8 cellular contexts compared by ENCODE assay signal in genomic region chr22:20741634-20742581, GRCh38. TPM values are rescaled to one million over a fixed set of nuclear protein-coding genes. Genes with fewer than 3 reads are reported as not detected.
DNase-seq lines count a peak whose midpoint lies in the region; ATAC-seq, FAIRE-seq and TF ChIP-seq lines count a peak whose summit lies in the region.

No MANE protein-coding gene starts in this region.

- H3K4me1 ChIP-seq in endothelial cell of umbilical vein (ENCODE audit: control insufficient read depth, extremely low read depth, insufficient read depth, low read length) (peaks cover 3% of the 10 kb centered on the region), osteoblast (ENCODE audit: insufficient read depth, low read length) (no peaks in the 10 kb centered on the region)

- peaks cover 4 to 6% of the 10 kb centered on the region in 2 experiments for H3K36me3 ChIP-seq in endothelial cell of umbilical vein (ENCODE audit: control insufficient read depth in 2 of 2, extremely low read depth in 1 of 2, insufficient read depth in 2 of 2, low read length in 2 of 2)
- peaks cover 44% of the 10 kb centered on the region for H3K36me3 ChIP-seq in osteoblast (ENCODE audit: insufficient read depth, low read length)

- dilution Hi-C loops in endothelial cell of umbilical vein (cut with MboI; ENCODE audit: extremely low pct_ligation_motif_present, low sequenced_read_pairs), result no loop called here

- no peak overlapping the region for H3K4me2 ChIP-seq in endothelial cell of umbilical vein (ENCODE audit: insufficient read depth, low read length)
- H3K4me2 ChIP-seq in osteoblast (ENCODE audit: insufficient read depth, low read length), result no peak overlapping the region

- intact Hi-C loops in endothelial cell of umbilical vein (cut with micrococcal nuclease), result loop anchor here (1.0 kb wide), 1 partner anchor 136 kb away; no protein-coding TSS in a partner anchor

- H3K9me3 ChIP-seq in endothelial cell of umbilical vein (replicated peaks; ENCODE audit: control insufficient read depth, insufficient read depth, low read length), result no peaks in the 10 kb centered on the region
- H3K9me3 ChIP-seq in osteoblast (ENCODE audit: low read depth, low read length), result peaks cover 4% of the 10 kb centered on the region

- DNase-seq in NCI-H446 (lab: John Stamatoyannopoulos, UW), result peak; percentile 2 to 46
- DNase-seq in NCI-H446 treated with DMSO at 0.1 percent for 48 hours (lab: John Stamatoyannopoulos, UW), result no peak
- peak; percentile 24 for DNase-seq in LoVo (ENCODE audit: low spot score)
- peak; percentile 19 to 48 for DNase-seq in activated CD4-positive, alpha-beta T cell treated with anti-CD3 and anti-CD28 coated beads for 4 hours
- peak; percentile 34 for DNase-seq in endothelial cell of umbilical vein (ENCODE audit: low read depth, low spot score)
- peak; percentile 72 for DNase-seq in osteoblast (ENCODE audit: insufficient read length, low spot score, missing footprints)

- H3K27me3 ChIP-seq in endothelial cell of umbilical vein (ENCODE audit: control insufficient read depth in 2 of 2, insufficient read depth in 2 of 2, low read length in 2 of 2) (no peaks in the 10 kb centered on the region), osteoblast (ENCODE audit: insufficient read depth, low read length) (no peaks in the 10 kb centered on the region)

- no peaks in the 10 kb centered on the region for H3K79me2 ChIP-seq in endothelial cell of umbilical vein (ENCODE audit: control insufficient read depth, insufficient read depth, low read length)
- no peaks in the 10 kb centered on the region for H3K79me2 ChIP-seq in osteoblast (ENCODE audit: insufficient read depth, low read length)

- peak; percentile 81 for FAIRE-seq in endothelial cell of umbilical vein (lab: Jason Lieb, UNC)

- CTCF ChIA-PET in endothelial cell of umbilical vein (lab: Charles Lee), result interaction anchor here (0.7 to 3.5 kb wide), 18 partner anchors 10 to 324 kb away, joined by 3 to 26 read pairs (median 4); no protein-coding TSS in a partner anchor

- POLR2A ChIA-PET in endothelial cell of umbilical vein (lab: Charles Lee), result no interaction called here

- ATAC-seq in HG02610 (IDR thresholded peaks at IDR 0.05; ENCODE audit: unreplicated experiment) (no peak), HG03139 (IDR thresholded peaks at IDR 0.05; ENCODE audit: unreplicated experiment) (no peak)

- H3K9ac ChIP-seq in endothelial cell of umbilical vein (replicated peaks; ENCODE audit: extremely low read depth, insufficient read depth, low read length), result no peak overlapping the region

- no peak for TF ChIP-seq POLR2A in endothelial cell of umbilical vein (IDR thresholded peaks at IDR 0.05; ENCODE audit: low read depth, low read length)

- no peak overlapping the region for H3K27ac ChIP-seq in endothelial cell of umbilical vein (ENCODE audit: insufficient read depth, low read depth, low read length)
- H3K27ac ChIP-seq in osteoblast (ENCODE audit: low read depth, low read length), result no peak overlapping the region

- no TSS peak for BruUV-seq in endothelial cell of umbilical vein (replicated peaks; lab: Mats Ljungman, UMichigan)

- no peak overlapping the region for H3K4me3 ChIP-seq in endothelial cell of umbilical vein (replicated peaks in 1 of 3; ENCODE audit: insufficient read depth in 1 of 3, low read depth in 1 of 3, low read length in 3 of 3)
- no peak overlapping the region for H3K4me3 ChIP-seq in osteoblast (ENCODE audit: insufficient read depth, low read length)

- H2AFZ ChIP-seq in endothelial cell of umbilical vein (ENCODE audit: low read depth, low read length), result no peak overlapping the region
- no peak overlapping the region for H2AFZ ChIP-seq in osteoblast (ENCODE audit: low read length)

- H4K20me1 ChIP-seq in endothelial cell of umbilical vein (replicated peaks; ENCODE audit: control insufficient read depth, extremely low read depth, insufficient read depth, low read length) (no peaks in the 10 kb centered on the region), osteoblast (ENCODE audit: insufficient read depth, low read length) (no peaks in the 10 kb centered on the region)

- TF ChIP-seq CTCF in endothelial cell of umbilical vein (IDR thresholded peaks at IDR 0.05; ENCODE audit: extremely low read depth in 1 of 2, insufficient read depth in 1 of 2, low read depth in 1 of 2, low read length in 2 of 2) (peak; percentile 63 to 67), osteoblast (IDR thresholded peaks at IDR 0.05; ENCODE audit: extremely low read depth, low read depth, low read length) (peak; percentile 55)

- no peaks in the 10 kb centered on the region for H3K9me1 ChIP-seq in endothelial cell of umbilical vein (replicated peaks; ENCODE audit: control insufficient read depth, extremely low read depth, insufficient read depth, low read length)

TF ChIP-seq in endothelial cell of umbilical vein, 7 proteins besides CTCF, POLR2A, EP300 and RAD21:
- no peak for TF ChIP-seq EZH2 (IDR thresholded peaks at IDR 0.05; ENCODE audit: borderline replicate concordance, low read depth, low read length, severe bottlenecking)
- no peak for TF ChIP-seq GATA2 (IDR thresholded peaks at IDR 0.05; ENCODE audit: insufficient read depth, insufficient read length, low read depth, low read length)
- TF ChIP-seq MYC (IDR thresholded peaks at IDR 0.05; ENCODE audit: low read depth, low read length), result no peak
- no peak for TF ChIP-seq POLR2AphosphoS5 (IDR thresholded peaks at IDR 0.05; ENCODE audit: insufficient read depth, low read depth, low read length)
- no peak for TF ChIP-seq MAX (IDR thresholded peaks at IDR 0.05; ENCODE audit: insufficient read depth, insufficient read length)
- TF ChIP-seq FOS (IDR thresholded peaks at IDR 0.05; ENCODE audit: borderline replicate concordance, insufficient read depth, low read length), result no peak

RNA-seq across cellular contexts. Expression of gene SERPIND1, which starts 32.0 kb away (rescaled TPM):
- total RNA-seq in endothelial cell of umbilical vein (0.25 and 1.8 TPM in 2 replicates), osteoblast (not detected in 2 replicates)
- 0.72 and 0.94 TPM in 2 replicates for polyA plus RNA-seq in endothelial cell of umbilical vein
- 2.2 and 3.8 TPM in 2 replicates for polyA plus RNA-seq in endothelial cell of umbilical vein (2011; cell fraction: cytosol; rRNA removed)
- polyA plus RNA-seq in endothelial cell of umbilical vein (2011; cell fraction: nucleus; rRNA removed), result 1.5 and 1.7 TPM in 2 replicates
- 1.7 and 17.0 TPM in 2 replicates for polyA plus RNA-seq in endothelial cell of umbilical vein (2012)
- 0.74 and 1.3 TPM in 2 replicates for polyA minus RNA-seq in endothelial cell of umbilical vein
- polyA minus RNA-seq in endothelial cell of umbilical vein (2011; cell fraction: cytosol; rRNA and poly(A)+ RNA removed), result not detected
- 0.29 and 0.43 TPM in 2 replicates for polyA minus RNA-seq in endothelial cell of umbilical vein (2011; cell fraction: nucleus; rRNA and poly(A)+ RNA removed)
